In genomic region chr7:87032604-87033003, GRCh38 we compare ENCODE assay signal across 26 cellular contexts.
"Had no signal": no experiment of that assay in that cellular context is flagged by ENCODE, and none has a peak within 500 bp of the region (broad histone marks: within the 10 kb centered on the region; RNA-seq: fewer than 3 reads in every experiment).

No MANE protein-coding gene starts in this region.

- H3K36me3 Mint-ChIP-seq: activated naive CD8-positive, alpha-beta T cell; immature natural killer cell had no signal

- H3K4me1 Mint-ChIP-seq: activated T-helper 17 cell treated with anti-CD3 and anti-CD28 coated beads, Interleukin-2, amount 50 U/mL, for 72 hours; immature natural killer cell had no signal

- H3K4me1 ChIP-seq: adrenal gland, ascending aorta, lower lobe of right lung, testis, vagina had no signal

- H3K27ac Mint-ChIP-seq: activated CD8-positive, alpha-beta T cell treated with anti-CD3 and anti-CD28 coated beads, Interleukin-2, amount 10 ng/mL, durations not matched to agents 7 days and 5 days; activated naive CD8-positive, alpha-beta T cell; activated T-helper 17 cell treated with anti-CD3 and anti-CD28 coated beads, Interleukin-2, amount 50 U/mL, for 72 hours; immature natural killer cell; naive thymus-derived CD8-positive, alpha-beta T cell; neural progenitor cell; progenitor cell of endocrine pancreas had no signal

- H3K4me3 Mint-ChIP-seq: activated CD8-positive, alpha-beta T cell treated with anti-CD3 and anti-CD28 coated beads, Interleukin-2, amount 10 ng/mL, durations not matched to agents 7 days and 5 days; activated naive CD8-positive, alpha-beta T cell; activated T-helper 17 cell treated with anti-CD3 and anti-CD28 coated beads, Interleukin-2, amount 50 U/mL, for 72 hours; immature natural killer cell; naive thymus-derived CD8-positive, alpha-beta T cell; neural progenitor cell had no signal

- DNase-seq: activated CD4-positive, alpha-beta T cell treated with anti-CD3 and anti-CD28 coated beads, Interleukin-2, amount 50 U/mL, for 1 hour; activated CD4-positive, CD25-positive, alpha-beta regulatory T cell treated with anti-CD3 and anti-CD28 coated beads, Interleukin-2, amount 50 U/mL, for 72 hours; activated CD8-positive, alpha-beta T cell treated with anti-CD3 and anti-CD28 coated beads, Interleukin-2, amount 10 ng/mL, durations not matched to agents 7 days and 5 days; adrenal gland; brain microvascular endothelial cell; dermis blood vessel endothelial cell; effector CD8-positive, alpha-beta T cell; erythroblast; foreskin fibroblast; immature natural killer cell; lower lobe of right lung; naive thymus-derived CD8-positive, alpha-beta T cell; stimulated activated CD4-positive, alpha-beta T cell treated with anti-CD3 and anti-CD28 coated beads, Interleukin-2, amount 100 ng/mL, for 48 hours; stimulated activated CD8-positive, alpha-beta memory T cell treated with anti-CD3 and anti-CD28 coated beads, Interleukin-4, amount 100 ng/mL, for 48 hours; stimulated activated naive CD4-positive, alpha-beta T cell; testis; trophoblast cell; WERI-Rb-1 had no signal

- H3K9me3 ChIP-seq: adrenal gland, ascending aorta, lower lobe of right lung, testis, vagina had no signal

- H3K27me3 Mint-ChIP-seq: activated T-helper 17 cell treated with anti-CD3 and anti-CD28 coated beads, Interleukin-2, amount 50 U/mL, for 72 hours; progenitor cell of endocrine pancreas had no signal

- H3K27me3 ChIP-seq: adrenal gland, ascending aorta, brain microvascular endothelial cell, neural progenitor cell, testis, vagina had no signal

- FAIRE-seq: TTC549 had no signal

- H3K9me3 Mint-ChIP-seq: immature natural killer cell had no signal

- ATAC-seq: activated CD8-positive, alpha-beta T cell treated with anti-CD3 and anti-CD28 coated beads, Interleukin-2, amount 10 ng/mL, durations not matched to agents 7 days and 5 days; activated T-helper 17 cell treated with anti-CD3 and anti-CD28 coated beads, Interleukin-2, amount 50 U/mL, for 72 hours; left lobe of liver; lower lobe of right lung; naive thymus-derived CD8-positive, alpha-beta T cell had no signal

- H3K27ac ChIP-seq: adrenal gland, ascending aorta, brain microvascular endothelial cell, lower lobe of right lung, neural progenitor cell, testis, vagina, WERI-Rb-1 had no signal

- H3K36me3 ChIP-seq: adrenal gland, ascending aorta, brain microvascular endothelial cell, lower lobe of right lung, neural progenitor cell, vagina, WERI-Rb-1 had no signal

- H3K4me3 ChIP-seq: adrenal gland, ascending aorta, lower lobe of right lung, neural progenitor cell, testis, vagina had no signal
